In genomic region chr17:44203731-44204452, GRCh38 we compare ENCODE assay signal across 8 cellular contexts. TPM values are rescaled to one million over a fixed set of nuclear protein-coding genes. Genes with fewer than 3 reads are reported as not detected.
DNase-seq lines count a peak whose midpoint lies in the region; ATAC-seq, FAIRE-seq and TF ChIP-seq lines count a peak whose summit lies in the region.

No MANE protein-coding gene starts in this region.

- 0 out of 2 replicates have a peak, but pooled peaks have one; percentile 8 for TF ChIP-seq POLR2A in GM12891 (IDR thresholded peaks at IDR 0.05; ENCODE audit: low read depth, low read length)

- H3K4me3 ChIP-seq in BE2C (ENCODE audit: low read depth, low read length), result no peak overlapping the region

- peak; percentile 83 for FAIRE-seq in GM12891 (lab: Jason Lieb, UNC)

- peak; percentile 80 for TF ChIP-seq CTCF in BE2C (IDR thresholded peaks at IDR 0.05; ENCODE audit: low read depth, low read length)

- H3K27me3 ChIP-seq in BE2C, result no peaks in the 10 kb centered on the region

- peak; percentile 59 for DNase-seq in BE2C
- DNase-seq in GM12891 (ENCODE audit: insufficient read length, low spot score), result no peak
- peak; percentile 61 for DNase-seq in NCI-H748 treated with DMSO at 0.1 percent for 48 hours (lab: John Stamatoyannopoulos, UW)
- peak; percentile 75 for DNase-seq in activated CD8-positive, alpha-beta memory T cell treated with anti-CD3 and anti-CD28 coated beads for 24 hours
- peak; percentile 59 for DNase-seq in fibroblast of peridontal ligament (ENCODE audit: extremely low read depth)
- peak; percentile 71 for DNase-seq in stimulated activated CD4-positive, alpha-beta T cell treated with anti-CD3 and anti-CD28 coated beads, Interleukin-15, amount 100 ng/mL, for 24 hours
- no peak for DNase-seq in T-helper 9 cell

- peaks cover 17% of the 10 kb centered on the region for H3K36me3 ChIP-seq in BE2C

- ATAC-seq in HG03159 (IDR thresholded peaks at IDR 0.05; ENCODE audit: unreplicated experiment), result no peak

- H3K9me3 ChIP-seq in BE2C, result no peaks in the 10 kb centered on the region

- H3K4me1 ChIP-seq in BE2C, result peaks cover 3% of the 10 kb centered on the region; the same call in 1 of the 2 replicates

TF ChIP-seq in GM12891, 5 proteins besides CTCF, POLR2A, EP300 and RAD21:
- TF ChIP-seq POLR2AphosphoS5 (IDR thresholded peaks at IDR 0.05; ENCODE audit: low read depth, low read length), result no peak
- TF ChIP-seq TAF1 (IDR thresholded peaks at IDR 0.05; ENCODE audit: low read depth, low read length), result no peak
- TF ChIP-seq POU2F2 (IDR thresholded peaks at IDR 0.05; ENCODE audit: low read depth, low read length), result peak; percentile 65; the same call in 1 of the 2 replicates
- TF ChIP-seq PAX5 (IDR thresholded peaks at IDR 0.05; ENCODE audit: insufficient read depth, low read length, severe bottlenecking), result no peak
- peak; percentile 31; the same call in 1 of the 2 replicates for TF ChIP-seq SPI1 (IDR thresholded peaks at IDR 0.05; ENCODE audit: low read depth, low read length)

RNA-seq across cellular contexts. Expression of gene ATXN7L3, which starts 4.2 kb away (rescaled TPM):
- polyA plus RNA-seq in BE2C (2012; ENCODE audit: insufficient read depth, insufficient read length, low read depth), result 151 TPM
- 25.2 TPM for polyA plus RNA-seq in GM12891 (2012; ENCODE audit: low read depth, missing spikeins)

RNA-seq across cellular contexts. Expression of gene UBTF, which starts 15.6 kb away (rescaled TPM):
- polyA plus RNA-seq in BE2C (2012; ENCODE audit: insufficient read depth, insufficient read length, low read depth), result 106 TPM
- 46.6 TPM for polyA plus RNA-seq in GM12891 (2012; ENCODE audit: low read depth, missing spikeins)

RNA-seq across cellular contexts. Expression of gene TMUB2, which starts 17.1 kb away (rescaled TPM):
- polyA plus RNA-seq in BE2C (2012; ENCODE audit: insufficient read depth, insufficient read length, low read depth), result 64.2 TPM
- polyA plus RNA-seq in GM12891 (2012; ENCODE audit: low read depth, missing spikeins), result 22.5 TPM

RNA-seq across cellular contexts. Expression of gene ASB16, which starts 33.4 kb away (rescaled TPM):
- 2.3 TPM for polyA plus RNA-seq in BE2C (2012; ENCODE audit: insufficient read depth, insufficient read length, low read depth)
- polyA plus RNA-seq in GM12891 (2012; ENCODE audit: low read depth, missing spikeins), result 0.83 TPM

Comparison
In these comparisons a context has a peak if more than half of its experiments do, and no peak if none do; other contexts are left out.
1. DNase-seq: peak in BE2C (single experiment), NCI-H748 treated with DMSO at 0.1 percent for 48 hours (single experiment), activated CD8-positive, alpha-beta memory T cell treated with anti-CD3 and anti-CD28 coated beads for 24 hours (single experiment), fibroblast of peridontal ligament (single experiment) and stimulated activated CD4-positive, alpha-beta T cell treated with anti-CD3 and anti-CD28 coated beads, Interleukin-15, amount 100 ng/mL, for 24 hours (single experiment); none in GM12891 (single experiment) and T-helper 9 cell (single experiment).